ENCODE assay signal across 9 cellular contexts in genomic region chrX:153980394-153980793, GRCh38. TPM values are rescaled to one million over a fixed set of nuclear protein-coding genes. Genes with fewer than 3 reads are reported as not detected.
DNase-seq lines count a peak whose midpoint lies in the region; ATAC-seq, FAIRE-seq and TF ChIP-seq lines count a peak whose summit lies in the region.
"Not testable (repeated sequence)": the region's sequence is repeated elsewhere in the genome, so short reads cannot be mapped to it uniquely, and the experiment has no call there.
"Had no signal": no experiment of that assay in that cellular context is flagged by ENCODE, and none has a peak within 500 bp of the region (broad histone marks: within the 10 kb centered on the region; RNA-seq: fewer than 3 reads in every experiment).

No MANE protein-coding gene starts in this region.

- H3K27me3 Mint-ChIP-seq in CD8-positive, alpha-beta T cell (ENCODE audit: low read depth); naive thymus-derived CD4-positive, alpha-beta T cell; stimulated activated naive CD8-positive, alpha-beta T cell treated with anti-CD3 and anti-CD28 coated beads, Interleukin-15, amount 100 ng/mL, for 72 hours: not testable (repeated sequence)

- DNase-seq in CD8-positive, alpha-beta T cell, result peak in 1 of 7 experiments; percentile 40
- not testable (repeated sequence) for DNase-seq in GM19239 (ENCODE audit: insufficient read length, low spot score); Peyer's patch
- DNase-seq in activated T-cell treated with anti-CD3 and anti-CD28 coated beads, Interleukin-2, amount 50 U/mL, for 48 hours, result peak; percentile 48 to 51
- DNase-seq in body of pancreas, result peak in 3 of 4 donors; percentile 43 to 59 (median 44)
- DNase-seq in naive thymus-derived CD4-positive, alpha-beta T cell, result peak in 1 of 9 donors; percentile 34
- peak in 1 of 2 donors; percentile 34 for DNase-seq in stimulated activated naive CD8-positive, alpha-beta T cell treated with anti-CD3 and anti-CD28 coated beads, Interleukin-15, amount 100 ng/mL, for 72 hours

- H3K4me1 Mint-ChIP-seq in CD8-positive, alpha-beta T cell (ENCODE audit: low read depth), result peaks cover 46% of the 10 kb centered on the region
- peaks cover 20 to 55% (median 35%) of the 10 kb centered on the region in 7 donors for H3K4me1 Mint-ChIP-seq in naive thymus-derived CD4-positive, alpha-beta T cell
- peaks cover 51% of the 10 kb centered on the region for H3K4me1 Mint-ChIP-seq in stimulated activated naive CD8-positive, alpha-beta T cell treated with anti-CD3 and anti-CD28 coated beads, Interleukin-15, amount 100 ng/mL, for 72 hours

- H3K27me3 ChIP-seq in CD8-positive, alpha-beta T cell (ENCODE audit: insufficient read depth, low read length); Peyer's patch; body of pancreas; naive thymus-derived CD4-positive, alpha-beta T cell (ENCODE audit: control insufficient read depth in 2 of 2, insufficient read depth in 2 of 2, low read length in 2 of 2): not testable (repeated sequence)

- peak overlapping the region; percentile 65 for H3K4me3 Mint-ChIP-seq in CD8-positive, alpha-beta T cell
- H3K4me3 Mint-ChIP-seq in naive thymus-derived CD4-positive, alpha-beta T cell, result peak overlapping the region; percentile 70 to 82 (median 75)
- peak overlapping the region; percentile 77 to 81 for H3K4me3 Mint-ChIP-seq in stimulated activated naive CD8-positive, alpha-beta T cell treated with anti-CD3 and anti-CD28 coated beads, Interleukin-15, amount 100 ng/mL, for 72 hours

- not testable (repeated sequence) for H3K4me3 ChIP-seq in CD8-positive, alpha-beta T cell (ENCODE audit: low read depth, low read length); Peyer's patch; body of pancreas; naive thymus-derived CD4-positive, alpha-beta T cell (ENCODE audit: low read length)

- not testable (repeated sequence) for TF ChIP-seq POLR2A in Peyer's patch (IDR thresholded peaks at IDR 0.05); body of pancreas (IDR thresholded peaks at IDR 0.05)

- H3K9me3 Mint-ChIP-seq in CD8-positive, alpha-beta T cell; naive thymus-derived CD4-positive, alpha-beta T cell; stimulated activated naive CD8-positive, alpha-beta T cell treated with anti-CD3 and anti-CD28 coated beads, Interleukin-15, amount 100 ng/mL, for 72 hours: not testable (repeated sequence)

- not testable (repeated sequence) for H3K9me3 ChIP-seq in CD8-positive, alpha-beta T cell (ENCODE audit: low read length); Peyer's patch; body of pancreas; naive thymus-derived CD4-positive, alpha-beta T cell (ENCODE audit: control insufficient read depth in 2 of 3, low read length in 3 of 3)

- ATAC-seq in CD8-positive, alpha-beta T cell, result peak; percentile 57
- ATAC-seq in HG02973 (IDR thresholded peaks at IDR 0.05; ENCODE audit: unreplicated experiment) (peak; percentile 49), body of pancreas (peak; percentile 85)
- ATAC-seq in naive thymus-derived CD4-positive, alpha-beta T cell, result peak; percentile 47
- peak; percentile 63 for ATAC-seq in stimulated activated naive CD8-positive, alpha-beta T cell treated with anti-CD3 and anti-CD28 coated beads, Interleukin-15, amount 100 ng/mL, for 72 hours

- peaks cover 48% of the 10 kb centered on the region for H3K4me1 ChIP-seq in CD8-positive, alpha-beta T cell (ENCODE audit: insufficient read depth, low read length)
- H3K4me1 ChIP-seq in Peyer's patch, result peaks cover 0 to 26% (median 4%) of the 10 kb centered on the region in 4 donors
- peaks cover 24% of the 10 kb centered on the region for H3K4me1 ChIP-seq in body of pancreas
- H3K4me1 ChIP-seq in naive thymus-derived CD4-positive, alpha-beta T cell (ENCODE audit: control insufficient read depth in 2 of 2, insufficient read depth in 2 of 2, low read length in 2 of 2), result peaks cover 37 to 41% of the 10 kb centered on the region in 2 donors

- intact Hi-C loops in CD8-positive, alpha-beta T cell (cut with DNase I, micrococcal nuclease); body of pancreas (cut with DNase I); naive thymus-derived CD4-positive, alpha-beta T cell (cut with micrococcal nuclease): not testable (repeated sequence)

- peak overlapping the region; percentile 90 for H3K27ac Mint-ChIP-seq in CD8-positive, alpha-beta T cell
- H3K27ac Mint-ChIP-seq in naive thymus-derived CD4-positive, alpha-beta T cell, result peak overlapping the region; percentile 78 to 97 (median 92)
- H3K27ac Mint-ChIP-seq in stimulated activated naive CD8-positive, alpha-beta T cell treated with anti-CD3 and anti-CD28 coated beads, Interleukin-15, amount 100 ng/mL, for 72 hours, result peak overlapping the region; percentile 89 to 96

- CTCF ChIA-PET in CD8-positive, alpha-beta T cell (lab: Charles Lee), result interaction anchor here (1.0 to 1.9 kb wide), 2 partner anchors 32 to 33 kb away, joined by 4 read pairs; no protein-coding TSS in a partner anchor
- CTCF ChIA-PET in naive thymus-derived CD4-positive, alpha-beta T cell (lab: Charles Lee), result interaction anchor here (0.6 to 2.1 kb wide), 3 partner anchors 10 to 15 kb away, joined by 3 to 10 read pairs (median 10); partner anchors contain the start of gene HCFC1

- TF ChIP-seq CTCF in CD8-positive, alpha-beta T cell (IDR thresholded peaks at IDR 0.05); Peyer's patch (IDR thresholded peaks at IDR 0.05); body of pancreas (IDR thresholded peaks at IDR 0.05): not testable (repeated sequence)

- H3K27ac ChIP-seq in CD8-positive, alpha-beta T cell (ENCODE audit: low read depth, low read length), result peak overlapping the region; percentile 27
- peak overlapping the region; percentile 40 to 79 (median 68) for H3K27ac ChIP-seq in Peyer's patch
- H3K27ac ChIP-seq in body of pancreas, result peak overlapping the region in 3 of 4 donors; percentile 54 to 68 (median 66)
- peak overlapping the region; percentile 68 for H3K27ac ChIP-seq in naive thymus-derived CD4-positive, alpha-beta T cell (ENCODE audit: low read depth, low read length)

- FAIRE-seq in GM19239 (lab: Jason Lieb, UNC), result peak; percentile 100

- H3K36me3 ChIP-seq in CD8-positive, alpha-beta T cell (ENCODE audit: insufficient read depth, low read length); Peyer's patch; body of pancreas (replicated peaks in 1 of 2; ENCODE audit: insufficient read depth in 1 of 2, low read depth in 2 of 2); naive thymus-derived CD4-positive, alpha-beta T cell (ENCODE audit: control insufficient read depth in 2 of 3, insufficient read depth in 3 of 3, low read length in 3 of 3): not testable (repeated sequence)

- POLR2A ChIA-PET in CD8-positive, alpha-beta T cell (lab: Charles Lee), result interaction anchor here (1.3 to 1.7 kb wide), 4 partner anchors 8 to 55 kb away, joined by 3 to 11 read pairs (median 4); partner anchors contain the start of genes HCFC1 and TMEM187
- POLR2A ChIA-PET in naive thymus-derived CD4-positive, alpha-beta T cell (lab: Charles Lee), result interaction anchor here (1.3 to 2.8 kb wide), 7 partner anchors 10 to 53 kb away, joined by 3 to 53 read pairs (median 7); partner anchors contain the start of genes HCFC1, IRAK1 and TMEM187

- not testable (repeated sequence) for H3K36me3 Mint-ChIP-seq in CD8-positive, alpha-beta T cell; naive thymus-derived CD4-positive, alpha-beta T cell

- 24 to 30% methylated on average over 4 to 7 of the region's 10 CpGs for WGBS in body of pancreas, 2 donors

RNA-seq across cellular contexts. Expression of gene TMEM187, which starts 7.8 kb away (rescaled TPM):
- total RNA-seq in CD8-positive, alpha-beta T cell, result 1 to 10 TPM; 1.6 to 3.2 TPM
- total RNA-seq in Peyer's patch (10 to 100 TPM; 10.7 to 32.6 (median 12.8) TPM), body of pancreas (10 to 100 TPM in 1 of 2 donors, 1 to 10 TPM in 1; 8.8 to 10.9 TPM)
- 10 to 100 TPM in 2 of 5 experiments, 1 to 10 TPM in 3; 1.4 to 13.4 (median 7.1) TPM for total RNA-seq in naive thymus-derived CD4-positive, alpha-beta T cell
- 10 to 100 TPM in 1 of 2 donors, 1 to 10 TPM in 1; 10.0 to 22.7 TPM for polyA plus RNA-seq in naive thymus-derived CD4-positive, alpha-beta T cell

RNA-seq across cellular contexts. Expression of gene HCFC1, which starts 8.8 kb away (rescaled TPM):
- total RNA-seq in CD8-positive, alpha-beta T cell, result 10 to 100 TPM; 49.1 to 56.3 TPM
- total RNA-seq in Peyer's patch (10 to 100 TPM; 44.1 to 70.6 (median 55.6) TPM), body of pancreas (10 to 100 TPM; 16.6 to 62.6 TPM)
- total RNA-seq in naive thymus-derived CD4-positive, alpha-beta T cell, result 100 to 1,000 TPM in 1 of 5 experiments, 10 to 100 TPM in 4; 52.3 to 106 (median 67.2) TPM
- 10 to 100 TPM in 1 of 2 donors, 1 to 10 TPM in 1; 6.6 to 15.0 TPM for polyA plus RNA-seq in naive thymus-derived CD4-positive, alpha-beta T cell

RNA-seq across cellular contexts. Expression of gene RENBP, which starts 36.0 kb away (rescaled TPM):
- 1 to 10 TPM; 6.2 to 6.3 TPM for total RNA-seq in CD8-positive, alpha-beta T cell
- total RNA-seq in Peyer's patch, result 10 to 100 TPM in 2 of 4 donors, 1 to 10 TPM in 2; 4.9 to 13.3 (median 9.4) TPM
- total RNA-seq in body of pancreas, result 1 to 10 TPM in 1 of 2 donors, under 1 TPM in 1; 0.66 to 6.0 TPM
- 10 to 100 TPM; 14.8 to 32.7 (median 27.7) TPM for total RNA-seq in naive thymus-derived CD4-positive, alpha-beta T cell
- 1 to 10 TPM in 1 of 2 donors, under 1 TPM in 1; 0.47 to 1.3 TPM for polyA plus RNA-seq in naive thymus-derived CD4-positive, alpha-beta T cell
- total RNA-seq: mammary epithelial cell had no signal
- polyA plus RNA-seq: mammary epithelial cell had no signal

RNA-seq across cellular contexts. Expression of gene IRAK1, which starts 39.3 kb away (rescaled TPM):
- total RNA-seq in CD8-positive, alpha-beta T cell, result 10 to 100 TPM; 84.8 to 92.5 TPM
- total RNA-seq in Peyer's patch (100 to 1,000 TPM; 111 to 150 (median 122) TPM), body of pancreas (100 to 1,000 TPM in 1 of 2 donors, 10 to 100 TPM in 1; 51.6 to 105 TPM)
- 100 to 1,000 TPM in 2 of 5 experiments, 10 to 100 TPM in 3; 50.6 to 120 (median 61.6) TPM for total RNA-seq in naive thymus-derived CD4-positive, alpha-beta T cell
- polyA plus RNA-seq in naive thymus-derived CD4-positive, alpha-beta T cell, result 10 to 100 TPM; 20.0 to 47.2 TPM

RNA-seq across cellular contexts. Expression of gene NAA10, which starts 45.6 kb away (rescaled TPM):
- total RNA-seq in CD8-positive, alpha-beta T cell, result 10 to 100 TPM; 34.4 to 35.3 TPM
- total RNA-seq in Peyer's patch (100 to 1,000 TPM in 1 of 4 donors, 10 to 100 TPM in 3; 32.9 to 118 (median 54.1) TPM), body of pancreas (10 to 100 TPM; 30.3 to 74.7 TPM)
- total RNA-seq in naive thymus-derived CD4-positive, alpha-beta T cell, result 10 to 100 TPM; 45.2 to 79.7 (median 75.6) TPM
- polyA plus RNA-seq in naive thymus-derived CD4-positive, alpha-beta T cell, result 10 to 100 TPM; 37.6 to 47.2 TPM
